9 cellular contexts compared by ENCODE assay signal in genomic region chr7:20030915-20031362, GRCh38.
A peak's percentile ranks its signal among the peaks of the same experiment; 100 is the strongest.
DNase-seq lines count a peak whose midpoint lies in the region; ATAC-seq and TF ChIP-seq lines count a peak whose summit lies in the region.
"Had no signal": no experiment of that assay in that cellular context is flagged by ENCODE, and none has a peak within 500 bp of the region (broad histone marks: within the 10 kb centered on the region; RNA-seq: fewer than 3 reads in every experiment).

No MANE protein-coding gene starts in this region.

- no peak for TF ChIP-seq POLR2A in thyroid gland (IDR thresholded peaks at IDR 0.05)

- no peaks in the 10 kb centered on the region for H3K9me2 ChIP-seq in PC-3 (replicated peaks; ENCODE audit: low read length)

- H3K4me3 Mint-ChIP-seq in activated T-cell treated with anti-CD3 and anti-CD28 coated beads, Interleukin-2, amount 50 U/mL, for 4 hours: no peak overlapping the region
- no peak overlapping the region for H3K4me3 Mint-ChIP-seq in activated CD4-positive, alpha-beta memory T cell treated with anti-CD3 and anti-CD28 coated beads, Interleukin-2, amount 10 ng/mL, durations not matched to agents 7 days and 5 days

- intact Hi-C loops in PC-3 (cut with micrococcal nuclease) (loop anchor here (1.0 to 2.0 kb wide), 4 partner anchors 18 to 274 kb away; no protein-coding TSS in a partner anchor), thyroid gland (cut with DNase I) (no loop called here)

- H3K27ac ChIP-seq in PC-3 (ENCODE audit: low read length) (peak overlapping the region; percentile 52), smooth muscle cell (ENCODE audit: low read depth) (peak overlapping the region; percentile 21), thyroid gland (no peak overlapping the region)

- H3K4me2 ChIP-seq in PC-3 (ENCODE audit: low read length): peak overlapping the region; percentile 70
- no peak overlapping the region for H3K4me2 ChIP-seq in smooth muscle cell

- no peak overlapping the region for H3K27ac Mint-ChIP-seq in activated CD4-positive, alpha-beta memory T cell treated with anti-CD3 and anti-CD28 coated beads, Interleukin-2, amount 10 ng/mL, durations not matched to agents 7 days and 5 days

- H3K27me3 ChIP-seq in PC-3 (ENCODE audit: low read length): no peaks in the 10 kb centered on the region
- H3K27me3 ChIP-seq in smooth muscle cell (ENCODE audit: low read depth): no peaks in the 10 kb centered on the region
- no peaks in the 10 kb centered on the region for H3K27me3 ChIP-seq in thyroid gland

- H3K9ac ChIP-seq in PC-3 (ENCODE audit: low read length): peak overlapping the region; percentile 11; the same call in 1 of the 2 replicates
- H3K9ac ChIP-seq in smooth muscle cell (ENCODE audit: low read depth): no peak overlapping the region

- no peaks in the 10 kb centered on the region for H3K79me2 ChIP-seq in PC-3 (ENCODE audit: low read length)
- H3K79me2 ChIP-seq in smooth muscle cell (ENCODE audit: low read depth): no peaks in the 10 kb centered on the region

- H3K4me3 ChIP-seq in PC-3 (ENCODE audit: low read length): peak overlapping the region; percentile 12; the same call in 1 of the 2 replicates
- H3K4me3 ChIP-seq in smooth muscle cell: no peak overlapping the region
- no peak overlapping the region for H3K4me3 ChIP-seq in thyroid gland (replicated peaks in 1 of 3)

- CTCF ChIA-PET in PC-3 (lab: Charles Lee): interaction anchor here (0.7 to 0.9 kb wide), 3 partner anchors 276 to 567 kb away, joined by 3 to 7 read pairs (median 3); no protein-coding TSS in a partner anchor
- CTCF ChIA-PET in activated CD4-positive, alpha-beta memory T cell treated with anti-CD3 and anti-CD28 coated beads, Interleukin-2, amount 10 ng/mL, durations not matched to agents 7 days and 5 days (lab: Charles Lee): no interaction called here

- no peaks in the 10 kb centered on the region for H3K9me3 ChIP-seq in PC-3 (ENCODE audit: low read length)
- H3K9me3 ChIP-seq in smooth muscle cell (replicated peaks; ENCODE audit: low read depth): no peaks in the 10 kb centered on the region
- no peaks in the 10 kb centered on the region for H3K9me3 ChIP-seq in thyroid gland

- H3K4me1 Mint-ChIP-seq in activated T-cell treated with anti-CD3 and anti-CD28 coated beads, Interleukin-2, amount 50 U/mL, for 4 hours (ENCODE audit: low read depth): no peaks in the 10 kb centered on the region
- no peaks in the 10 kb centered on the region for H3K4me1 Mint-ChIP-seq in activated CD4-positive, alpha-beta memory T cell treated with anti-CD3 and anti-CD28 coated beads, Interleukin-2, amount 10 ng/mL, durations not matched to agents 7 days and 5 days

- BruUV-seq in PC-3 (replicated peaks; lab: Mats Ljungman, UMichigan): no TSS peak

- H3K36me3 Mint-ChIP-seq in activated T-cell treated with anti-CD3 and anti-CD28 coated beads, Interleukin-2, amount 50 U/mL, for 4 hours (ENCODE audit: insufficient read depth): no peaks in the 10 kb centered on the region
- H3K36me3 Mint-ChIP-seq in activated CD4-positive, alpha-beta memory T cell treated with anti-CD3 and anti-CD28 coated beads, Interleukin-2, amount 10 ng/mL, durations not matched to agents 7 days and 5 days (ENCODE audit: low read depth): no peaks in the 10 kb centered on the region

- H2AFZ ChIP-seq in PC-3 (ENCODE audit: low read length): no peak overlapping the region
- peak overlapping the region; percentile 7 for H2AFZ ChIP-seq in smooth muscle cell (ENCODE audit: low read depth)

- H3K36me3 ChIP-seq in PC-3 (ENCODE audit: low read depth, low read length) (no peaks in the 10 kb centered on the region), smooth muscle cell (ENCODE audit: low read depth) (no peaks in the 10 kb centered on the region), thyroid gland (no peaks in the 10 kb centered on the region)

- DNase-seq in PC-3 (peak; percentile 86), smooth muscle cell (lab: John Stamatoyannopoulos, UW; ENCODE audit: unreplicated experiment) (no peak), thyroid gland (no peak)
- no peak for DNase-seq in activated T-cell treated with anti-CD3 and anti-CD28 coated beads, Interleukin-2, amount 50 U/mL, for 4 hours
- DNase-seq in activated CD4-positive, alpha-beta memory T cell treated with anti-CD3 and anti-CD28 coated beads, Interleukin-2, amount 10 ng/mL, durations not matched to agents 7 days and 5 days: no peak
- DNase-seq: H7 had no signal

- peaks cover 21% of the 10 kb centered on the region for H3K4me1 ChIP-seq in PC-3 (ENCODE audit: insufficient read depth, low read length)
- H3K4me1 ChIP-seq in smooth muscle cell (ENCODE audit: low read depth): no peaks in the 10 kb centered on the region
- no peaks in the 10 kb centered on the region for H3K4me1 ChIP-seq in thyroid gland

- H3K9me3 Mint-ChIP-seq in activated T-cell treated with anti-CD3 and anti-CD28 coated beads, Interleukin-2, amount 50 U/mL, for 4 hours: peaks cover 7% of the 10 kb centered on the region
- H3K9me3 Mint-ChIP-seq in activated CD4-positive, alpha-beta memory T cell treated with anti-CD3 and anti-CD28 coated beads, Interleukin-2, amount 10 ng/mL, durations not matched to agents 7 days and 5 days: peaks cover 5% of the 10 kb centered on the region

- H4K20me1 ChIP-seq in PC-3 (ENCODE audit: low read length): no peaks in the 10 kb centered on the region
- no peaks in the 10 kb centered on the region for H4K20me1 ChIP-seq in smooth muscle cell (ENCODE audit: low read depth)

- peak; percentile 48 for ATAC-seq in GM19043 (IDR thresholded peaks at IDR 0.05; ENCODE audit: low read depth, unreplicated experiment)
- peak; percentile 75 for ATAC-seq in HG02870 (IDR thresholded peaks at IDR 0.05; ENCODE audit: unreplicated experiment)
- peak; percentile 98 for ATAC-seq in PC-3
- ATAC-seq in activated T-cell treated with anti-CD3 and anti-CD28 coated beads, Interleukin-2, amount 50 U/mL, for 4 hours: no peak
- ATAC-seq in activated CD4-positive, CD25-positive, alpha-beta regulatory T cell treated with anti-CD3 and anti-CD28 coated beads, Interleukin-2, amount 50 U/mL, for 24 hours: no peak

- TF ChIP-seq CTCF in PC-3 (conservative IDR thresholded peaks at IDR 0.05; ENCODE audit: low read depth, low read length) (no peak), smooth muscle cell (IDR thresholded peaks at IDR 0.05; ENCODE audit: borderline replicate concordance, insufficient read depth, poor library complexity, severe bottlenecking) (no peak), thyroid gland (IDR thresholded peaks at IDR 0.05) (no peak)

- no peaks in the 10 kb centered on the region for H3K27me3 Mint-ChIP-seq in activated T-cell treated with anti-CD3 and anti-CD28 coated beads, Interleukin-2, amount 50 U/mL, for 4 hours (ENCODE audit: low read depth)
- H3K27me3 Mint-ChIP-seq in activated CD4-positive, alpha-beta memory T cell treated with anti-CD3 and anti-CD28 coated beads, Interleukin-2, amount 10 ng/mL, durations not matched to agents 7 days and 5 days: no peaks in the 10 kb centered on the region

- H3F3A ChIP-seq in PC-3 (ENCODE audit: low read length, unreplicated experiment): no peaks in the 10 kb centered on the region
- H3F3A ChIP-seq in smooth muscle cell (ENCODE audit: low read depth): no peaks in the 10 kb centered on the region

- POLR2A ChIA-PET in PC-3 (lab: Charles Lee; ENCODE audit: unreplicated experiment): interaction anchor here (0.6 kb wide), 3 partner anchors 14 to 187 kb away, joined by 3 to 6 read pairs (median 5); no protein-coding TSS in a partner anchor
- POLR2A ChIA-PET in activated CD4-positive, alpha-beta memory T cell treated with anti-CD3 and anti-CD28 coated beads, Interleukin-2, amount 10 ng/mL, durations not matched to agents 7 days and 5 days (lab: Charles Lee): no interaction called here

Comparison
In these comparisons a context has a peak if more than half of its experiments do, and no peak if none do; other contexts are left out.
1. ATAC-seq: peak in GM19043 (single experiment), HG02870 (single experiment) and PC-3 (single experiment); none in activated T-cell treated with anti-CD3 and anti-CD28 coated beads, Interleukin-2, amount 50 U/mL, for 4 hours (0 of 2) and activated CD4-positive, CD25-positive, alpha-beta regulatory T cell treated with anti-CD3 and anti-CD28 coated beads, Interleukin-2, amount 50 U/mL, for 24 hours (0 of 2).
2. H3K27ac ChIP-seq: peak in PC-3 (single experiment) and smooth muscle cell (single experiment); none in thyroid gland (0 of 3).